1 cellular context compared by ENCODE assay signal in genomic region chr14:31420013-31420318, GRCh38.
TF ChIP-seq lines count a peak whose summit lies in the region.

No MANE protein-coding gene starts in this region.

TF ChIP-seq in HepG2, 621 proteins besides CTCF, POLR2A, EP300 and RAD21 (continued from another document and continues in another):
- TF ChIP-seq HINFP (CRISPR knock-in tag; IDR thresholded peaks at IDR 0.05; ENCODE audit: low read depth) (peak; percentile 22; the same call in 1 of the 2 replicates), ZNF616 (CRISPR knock-in tag; IDR thresholded peaks at IDR 0.05; ENCODE audit: low read depth) (peak; percentile 65; the same call in 1 of the 2 replicates), ZNF607 (CRISPR knock-in tag; IDR thresholded peaks at IDR 0.05; ENCODE audit: borderline replicate concordance) (no peak), ZNF136 (CRISPR knock-in tag; IDR thresholded peaks at IDR 0.05; ENCODE audit: low read depth) (peak; percentile 94), HIC2 (CRISPR knock-in tag; IDR thresholded peaks at IDR 0.05; ENCODE audit: low read depth) (peak; percentile 75; the same call in 1 of the 2 replicates), HES4 (CRISPR knock-in tag; IDR thresholded peaks at IDR 0.05; ENCODE audit: borderline replicate concordance) (peak; percentile 82; the same call in 1 of the 2 replicates), MAX (IDR thresholded peaks at IDR 0.05) (peak; percentile 58; the same call in 1 of the 2 replicates), KAT7 (CRISPR knock-in tag; IDR thresholded peaks at IDR 0.05; ENCODE audit: borderline replicate concordance) (no peak), ZNF773 (CRISPR knock-in tag; IDR thresholded peaks at IDR 0.05; ENCODE audit: borderline replicate concordance) (peak; percentile 89; the same call in 1 of the 2 replicates), GFI1 (CRISPR knock-in tag; IDR thresholded peaks at IDR 0.05; ENCODE audit: borderline replicate concordance) (peak; percentile 79), TCF7 (IDR thresholded peaks at IDR 0.05; ENCODE audit: low read depth) (peak; percentile 25; the same call in 1 of the 2 replicates), MEIS2 (CRISPR knock-in tag; IDR thresholded peaks at IDR 0.05) (peak; percentile 45), TCF12 (IDR thresholded peaks at IDR 0.05) (no peak), TCF12 (CRISPR knock-in tag; IDR thresholded peaks at IDR 0.05) (peak; percentile 80; the same call in 1 of the 2 replicates), CBX2 (IDR thresholded peaks at IDR 0.05; ENCODE audit: low read depth, low read length) (no peak), CBX2 (CRISPR knock-in tag; IDR thresholded peaks at IDR 0.05; ENCODE audit: low read depth) (0 out of 2 replicates have a peak, but pooled peaks have one; percentile 21), ZNF296 (CRISPR knock-in tag; conservative IDR thresholded peaks at IDR 0.05) (peak; percentile 94), GATAD1 (CRISPR knock-in tag; IDR thresholded peaks at IDR 0.05) (no peak), ESRRA (CRISPR knock-in tag; IDR thresholded peaks at IDR 0.05; ENCODE audit: low read depth) (no peak), MATR3 (CRISPR knock-in tag; IDR thresholded peaks at IDR 0.05) (0 out of 2 replicates have a peak, but pooled peaks have one; percentile 9), ZBTB20 (CRISPR knock-in tag; IDR thresholded peaks at IDR 0.05; ENCODE audit: borderline replicate concordance, low read depth) (no peak), ZFY (CRISPR knock-in tag; IDR thresholded peaks at IDR 0.05) (no peak), ZNF235 (CRISPR knock-in tag; IDR thresholded peaks at IDR 0.05; ENCODE audit: borderline replicate concordance) (peak; percentile 8; the same call in 1 of the 2 replicates), NR2F2 (IDR thresholded peaks at IDR 0.05; ENCODE audit: borderline replicate concordance, low read depth) (peak; percentile 62), PREB (CRISPR knock-in tag; IDR thresholded peaks at IDR 0.05) (0 out of 2 replicates have a peak, but pooled peaks have one; percentile 15), USF2 (IDR thresholded peaks at IDR 0.05; ENCODE audit: low read depth, low read length) (peak; percentile 6; the same call in 1 of the 2 replicates), USF2 (CRISPR knock-in tag; IDR thresholded peaks at IDR 0.05; ENCODE audit: borderline replicate concordance) (no peak), ZNF354B (CRISPR knock-in tag; IDR thresholded peaks at IDR 0.05) (no peak), MED13 (CRISPR knock-in tag; IDR thresholded peaks at IDR 0.05) (no peak), ARID5B (CRISPR knock-in tag; IDR thresholded peaks at IDR 0.05) (peak; percentile 61; the same call in 1 of the 2 replicates), ZFP36L2 (CRISPR knock-in tag; IDR thresholded peaks at IDR 0.05) (0 out of 2 replicates have a peak, but pooled peaks have one; percentile 23), MAFG (CRISPR knock-in tag; IDR thresholded peaks at IDR 0.05) (peak; percentile 71; the same call in 1 of the 2 replicates), SIN3A (IDR thresholded peaks at IDR 0.05; ENCODE audit: borderline replicate concordance, low read depth, low read length) (0 out of 2 replicates have a peak, but pooled peaks have one; percentile 69), NR2F1 (CRISPR knock-in tag; IDR thresholded peaks at IDR 0.05) (peak; percentile 85 to 95), TBP (CRISPR knock-in tag; IDR thresholded peaks at IDR 0.05) (0 out of 2 replicates have a peak, but pooled peaks have one; percentile 51), ZBTB4 (CRISPR knock-in tag; IDR thresholded peaks at IDR 0.05; ENCODE audit: borderline replicate concordance) (no peak), TIGD3 (CRISPR knock-in tag; IDR thresholded peaks at IDR 0.05; ENCODE audit: borderline replicate concordance) (peak; percentile 18), MLLT10 (CRISPR knock-in tag; IDR thresholded peaks at IDR 0.05) (0 out of 2 replicates have a peak, but pooled peaks have one; percentile 40), ZHX1 (CRISPR knock-in tag; IDR thresholded peaks at IDR 0.05; ENCODE audit: low read depth) (no peak), ZNF766 (CRISPR knock-in tag; IDR thresholded peaks at IDR 0.05; ENCODE audit: borderline replicate concordance) (0 out of 2 replicates have a peak, but pooled peaks have one; percentile 2), SMAD9 (CRISPR knock-in tag; IDR thresholded peaks at IDR 0.05) (no peak)
